ENCODE assay signal across 25 cellular contexts in genomic region chr1:101055623-101056022, GRCh38.
"Had no signal": no experiment of that assay in that cellular context is flagged by ENCODE, and none has a peak within 500 bp of the region (broad histone marks: within the 10 kb centered on the region; RNA-seq: fewer than 3 reads in every experiment).

No MANE protein-coding gene starts in this region.

- H3K4me1 Mint-ChIP-seq: natural killer cell had no signal

- H3K27ac ChIP-seq: hepatocyte, left ventricle myocardium inferior, pancreas, prostate gland, skin epidermis, suprapubic skin, tibial nerve, uterus had no signal

- H3K4me1 ChIP-seq: left ventricle myocardium inferior, pancreas, prostate gland, suprapubic skin, tibial nerve, uterus had no signal

- ATAC-seq: natural killer cell, pancreas, right cardiac atrium, sciatic nerve had no signal

- H3K4me3 ChIP-seq: hepatocyte, left ventricle myocardium inferior, lung, pancreas, prostate gland, skin epidermis, suprapubic skin, tibial nerve, uterus had no signal

- H2AFZ ChIP-seq: hepatocyte had no signal

- H3K27me3 Mint-ChIP-seq: stimulated activated naive CD8-positive, alpha-beta T cell treated with anti-CD3 and anti-CD28 coated beads, Interleukin-15, Interleukin-2, amounts not matched to agents 100 ng/mL and 50 ng/mL, for 24 hours; type B pancreatic cell had no signal

- H3K79me2 ChIP-seq: hepatocyte had no signal

- H3K36me3 Mint-ChIP-seq: natural killer cell had no signal

- H3K4me3 Mint-ChIP-seq: natural killer cell; nephron progenitor cell; stimulated activated naive CD8-positive, alpha-beta T cell treated with anti-CD3 and anti-CD28 coated beads, Interleukin-15, Interleukin-2, amounts not matched to agents 100 ng/mL and 50 ng/mL, for 24 hours; type B pancreatic cell had no signal

- H3K9me3 ChIP-seq: left ventricle myocardium inferior, pancreas, prostate gland, suprapubic skin, uterus had no signal

- H3K27me3 ChIP-seq: hepatocyte, pancreas, suprapubic skin, tibial nerve, uterus had no signal

- H3K9me3 Mint-ChIP-seq: natural killer cell, nephron progenitor cell, type B pancreatic cell had no signal

- DNase-seq: islet precursor cell; left ventricle myocardium inferior; mesenchymal stem cell; natural killer cell; nephron progenitor cell; nucleus accumbens; pancreas; posterior cingulate gyrus; retina; right cardiac atrium; stimulated activated CD4-positive, alpha-beta T cell treated with anti-CD3 and anti-CD28 coated beads, Interleukin-12 subunit alpha, Interleukin-12 subunit beta, amount 100 ng/mL, for 4 hours; stimulated activated CD4-positive, alpha-beta T cell treated with anti-CD3 and anti-CD28 coated beads, Interleukin-15, amount 100 ng/mL, for 24 hours; stimulated activated CD4-positive, alpha-beta T cell treated with anti-CD3 and anti-CD28 coated beads, Interleukin-2, amount 100 ng/mL, for 24 hours; stimulated activated CD4-positive, alpha-beta T cell treated with anti-CD3 and anti-CD28 coated beads, Interleukin-4, amount 100 ng/mL, for 1 hour; stimulated activated naive CD4-positive, alpha-beta T cell; uterus had no signal

- H3K4me2 ChIP-seq: hepatocyte had no signal

- H3K27ac Mint-ChIP-seq: natural killer cell; nephron progenitor cell; stimulated activated naive CD8-positive, alpha-beta T cell treated with anti-CD3 and anti-CD28 coated beads, Interleukin-15, Interleukin-2, amounts not matched to agents 100 ng/mL and 50 ng/mL, for 24 hours; type B pancreatic cell had no signal

- H3K36me3 ChIP-seq: left ventricle myocardium inferior, pancreas, prostate gland, suprapubic skin, uterus had no signal
